Comparison of ENCODE assay signal across 8 cellular contexts in genomic region chr6:35725721-35726438, GRCh38. TPM values are rescaled to one million over a fixed set of nuclear protein-coding genes. Genes with fewer than 3 reads are reported as not detected.
DNase-seq lines count a peak whose midpoint lies in the region; FAIRE-seq and TF ChIP-seq lines count a peak whose summit lies in the region.

No MANE protein-coding gene starts in this region.

- H3K27ac Mint-ChIP-seq in nephron = peak overlapping the region; percentile 89 to 96 (median 92)
- no peak overlapping the region for H3K27ac Mint-ChIP-seq in Caco-2 (ENCODE audit: unreplicated experiment)

- H3K4me1 Mint-ChIP-seq in nephron = peaks cover 51% of the 10 kb centered on the region
- H3K4me1 Mint-ChIP-seq in Caco-2 (ENCODE audit: low read depth, unreplicated experiment) = peaks cover 23% of the 10 kb centered on the region

- no peak overlapping the region for H3K23ac ChIP-seq in H1 (ENCODE audit: insufficient read length)

- no peaks in the 10 kb centered on the region for H3K9me3 Mint-ChIP-seq in nephron
- no peaks in the 10 kb centered on the region for H3K9me3 Mint-ChIP-seq in Caco-2 (ENCODE audit: unreplicated experiment)

- TF ChIP-seq CTCF in H1 (IDR thresholded peaks at IDR 0.05; ENCODE audit: control extremely low read depth in 1 of 3, insufficient read depth in 1 of 3, low read depth in 1 of 3, low read length in 3 of 3) = no peak
- TF ChIP-seq CTCF in nephron (IDR thresholded peaks at IDR 0.05; ENCODE audit: unreplicated experiment in 3 of 3) = no peak
- no peak for TF ChIP-seq CTCF in Caco-2 (IDR thresholded peaks at IDR 0.05; ENCODE audit: insufficient read depth in 1 of 2, low read depth in 1 of 2, low read length in 1 of 2, severe bottlenecking in 1 of 2, unreplicated experiment in 1 of 2)

- no peak overlapping the region for H3K27ac ChIP-seq in H1 (ENCODE audit: low read depth, low read length)

- peak overlapping the region; percentile 53; the same call in 1 of the 2 replicates for H2BK20ac ChIP-seq in H1 (ENCODE audit: low read length)

- no TSS peak for BruUV-seq in Caco-2 (replicated peaks; lab: Mats Ljungman, UMichigan)

- no peaks in the 10 kb centered on the region for H3K36me3 ChIP-seq in H1 (ENCODE audit: control insufficient read depth in 2 of 4, insufficient read depth in 4 of 4, low read length in 3 of 4)
- no peaks in the 10 kb centered on the region for H3K36me3 ChIP-seq in Caco-2 (ENCODE audit: control insufficient read depth, insufficient read depth, low read length)

- no peak overlapping the region for H2BK5ac ChIP-seq in H1 (ENCODE audit: low read depth, low read length)

- whole genome bisulfite sequencing in H1 (ENCODE audit: extremely low coverage in 1 of 2, insufficient coverage in 1 of 2, insufficient read length in 1 of 2, insufficient replicate concordance in 2 of 2, low coverage in 1 of 2, low lambda C conversion rate in 2 of 2, missing lambda C conversion rate in 1 of 2), 2 experiments = 82% methylated on average over 11 of the region's 11 CpGs; no CpG with 5 or more reads in 1 of the 2 experiments

- peak overlapping the region; percentile 59; the same call in 1 of the 2 replicates for H2AK5ac ChIP-seq in H1 (ENCODE audit: low read depth, low read length)

- H2BK15ac ChIP-seq in H1 (ENCODE audit: low read length) = peak overlapping the region; percentile 61; the same call in 1 of the 2 replicates

- H3K9ac ChIP-seq in H1 (replicated peaks in 1 of 4; ENCODE audit: extremely low read depth in 1 of 4, low read depth in 3 of 4, low read length in 3 of 4) = no peak overlapping the region

- H4K5ac ChIP-seq in H1 (ENCODE audit: insufficient read length, low read depth, low read length) = no peak overlapping the region

- no peak for TF ChIP-seq POLR2A in H1 (IDR thresholded peaks at IDR 0.05; ENCODE audit: control extremely low read depth in 1 of 2, low read depth in 2 of 2, low read length in 2 of 2)

- H3K4me2 ChIP-seq in H1 (ENCODE audit: insufficient read depth in 1 of 2, low read depth in 2 of 2, low read length in 2 of 2) = no peak overlapping the region; a peak in 1 of 4 replicates

- no peak overlapping the region for H3K14ac ChIP-seq in H1 (ENCODE audit: insufficient read length)

- POLR2A ChIA-PET in H1 (lab: Charles Lee; ENCODE audit: partially characterized antibody) = interaction anchor here (0.9 to 3.8 kb wide), 4 partner anchors 10 to 134 kb away, joined by 4 to 23 read pairs (median 7); no protein-coding TSS in a partner anchor
- POLR2A ChIA-PET in Caco-2 (lab: Charles Lee) = no interaction called here

- peaks cover 16% of the 10 kb centered on the region for H3K23me2 ChIP-seq in H1 (ENCODE audit: low read depth, low read length)

- H2BK12ac ChIP-seq in H1 (ENCODE audit: low read depth, low read length) = peak overlapping the region; percentile 94; the same call in 1 of the 2 replicates

- no peak overlapping the region for H2BK120ac ChIP-seq in H1 (replicated peaks; ENCODE audit: low read depth, low read length)

- H3K4me1 ChIP-seq in H1 (replicated peaks in 1 of 4; ENCODE audit: control insufficient read depth in 3 of 4, insufficient read depth in 4 of 4, low read length in 3 of 4) (peaks cover 3 to 33% (median 24%) of the 10 kb centered on the region in 4 experiments), Caco-2 (peaks cover 36% of the 10 kb centered on the region)

- H3K9me3 ChIP-seq in H1 (ENCODE audit: insufficient read depth in 2 of 2, low read depth in 1 of 2, low read length in 1 of 2) (no peaks in the 10 kb centered on the region), Caco-2 (no peaks in the 10 kb centered on the region)

- peak; percentile 80 for DNase-seq in Ammon's horn (ENCODE audit: low spot score)
- DNase-seq in NCI-H226 = peak; percentile 55
- no peak for DNase-seq in H1 (ENCODE audit: low read depth in 1 of 2, low spot score in 2 of 2)
- no peak for DNase-seq in Caco-2
- no peak for DNase-seq in RPMI8226
- DNase-seq in cerebellar cortex (ENCODE audit: low spot score) = no peak
- DNase-seq in dedifferentiated amniotic fluid mesenchymal stem cell (ENCODE audit: extremely low spot score) = no peak

- H3K79me1 ChIP-seq in H1 (ENCODE audit: low read depth, low read length) = no peaks in the 10 kb centered on the region

- intact Hi-C loops in Caco-2 (cut with micrococcal nuclease; ENCODE audit: unreplicated experiment) = no loop called here

- peak overlapping the region; percentile 45 for H4K91ac ChIP-seq in H1 (replicated peaks; ENCODE audit: insufficient read length, low read length)

- H3K56ac ChIP-seq in H1 (replicated peaks; ENCODE audit: insufficient read length, low read depth, low read length) = no peak overlapping the region

- H3K4me3 Mint-ChIP-seq in nephron = peak overlapping the region; percentile 49 to 83 (median 81)
- no peak overlapping the region for H3K4me3 Mint-ChIP-seq in Caco-2 (ENCODE audit: unreplicated experiment)

- no peak overlapping the region for H2AFZ ChIP-seq in H1 (ENCODE audit: low read length)

- H3K27me3 Mint-ChIP-seq in nephron (ENCODE audit: low read depth) (peaks cover 3% of the 10 kb centered on the region), Caco-2 (ENCODE audit: insufficient read depth, unreplicated experiment) (no peaks in the 10 kb centered on the region)

- H4K8ac ChIP-seq in H1 (ENCODE audit: extremely low read depth, insufficient read depth, low read length) = no peak overlapping the region

- no peaks in the 10 kb centered on the region for H4K20me1 ChIP-seq in H1 (replicated peaks in 1 of 2; ENCODE audit: control insufficient read depth in 1 of 2, insufficient read depth in 2 of 2, low read length in 2 of 2)

- no peak overlapping the region for H3K4me3 ChIP-seq in H1 (ENCODE audit: extremely low read depth in 1 of 4, insufficient read depth in 2 of 4, low read depth in 3 of 4, low read length in 4 of 4)
- no peak overlapping the region for H3K4me3 ChIP-seq in Caco-2 (ENCODE audit: low read depth, low read length)

- H3K79me2 ChIP-seq in H1 (ENCODE audit: control insufficient read depth in 1 of 2, insufficient read depth in 2 of 2, low read length in 2 of 2) = no peaks in the 10 kb centered on the region

- H3K18ac ChIP-seq in H1 (ENCODE audit: extremely low read depth, low read length) = peak overlapping the region; percentile 1; the same call in 1 of the 2 replicates

- no peak for FAIRE-seq in H1 (lab: Jason Lieb, UNC)

- no peak for TF ChIP-seq RAD21 in H1 (IDR thresholded peaks at IDR 0.05 in 1 of 2, conservative IDR thresholded peaks at IDR 0.05 in 1 of 2; ENCODE audit: low read depth in 2 of 2, low read length in 2 of 2)

- CTCF ChIA-PET in H1 (lab: Charles Lee; ENCODE audit: partially characterized antibody) = interaction anchor here (1.0 to 4.8 kb wide), 3 partner anchors 8 to 29 kb away, joined by 3 to 30 read pairs (median 6); partner anchors contain the start of gene ARMC12
- CTCF ChIA-PET in Caco-2 (lab: Charles Lee) = no interaction called here

- H3K36me3 Mint-ChIP-seq in nephron (ENCODE audit: low read depth) (no peaks in the 10 kb centered on the region), Caco-2 (ENCODE audit: insufficient read depth, unreplicated experiment) (no peaks in the 10 kb centered on the region)

- no peak for TF ChIP-seq EP300 in H1 (IDR thresholded peaks at IDR 0.05; ENCODE audit: borderline replicate concordance in 1 of 2, low read depth in 2 of 2, low read length in 2 of 2)

- peaks cover 0 to 7% (median 1%) of the 10 kb centered on the region in 4 experiments; a peak in 3 of 7 replicates for H3K27me3 ChIP-seq in H1 (replicated peaks in 1 of 4; ENCODE audit: control insufficient read depth in 3 of 4, extremely low read depth in 1 of 4, insufficient read depth in 3 of 4, low read length in 3 of 4)
- no peaks in the 10 kb centered on the region for H3K27me3 ChIP-seq in Caco-2 (replicated peaks; ENCODE audit: control insufficient read depth, insufficient read depth, low read length)

- H3K4ac ChIP-seq in H1 (replicated peaks; ENCODE audit: insufficient read length, low read depth, low read length) = no peak overlapping the region

RNA-seq across cellular contexts. Expression of gene ARMC12, which starts 11.0 kb away (rescaled TPM):
- total RNA-seq in H1 (2021; fragmentation: NEBNext Ultra II Directional; extraction: Animal tissue kit (Norgen Biotek cat#: 25700)) = 0.78 and 0.86 TPM in 2 replicates
- 3.7 and 3.9 TPM in 2 replicates for polyA plus RNA-seq in H1 (2011; rRNA removed)
- polyA plus RNA-seq in H1 (2011; cell fraction: cytosol; rRNA removed) = 3.5 TPM
- 14.4 TPM for polyA plus RNA-seq in H1 (2011; cell fraction: nucleus; rRNA removed)
- 1.2 to 2.6 TPM (median 1.4 TPM) in 4 replicates for polyA plus RNA-seq in H1 (2012, experiment 1 of 2)
- polyA plus RNA-seq in H1 (2012, experiment 2 of 2) = 0.91 TPM
- polyA plus RNA-seq in H1 (2013, experiment 1 of 2) = 1.4 TPM
- 0.94 TPM for polyA plus RNA-seq in H1 (2013, experiment 2 of 2)
- 0.63 and 0.66 TPM in 2 replicates for polyA minus RNA-seq in H1 (2011; rRNA and poly(A)+ RNA removed)
- not detected for polyA minus RNA-seq in H1 (2011; cell fraction: cytosol; rRNA and poly(A)+ RNA removed)
- 0.80 TPM for polyA minus RNA-seq in H1 (2011; cell fraction: nucleus; rRNA and poly(A)+ RNA removed)
- not detected in 2 replicates for total RNA-seq in Caco-2 (2022)

RNA-seq across cellular contexts. Expression of gene FKBP5, which starts 37.2 kb away (rescaled TPM):
- 40.4 and 41.0 TPM in 2 replicates for total RNA-seq in H1 (2021; fragmentation: NEBNext Ultra II Directional; extraction: Animal tissue kit (Norgen Biotek cat#: 25700))
- polyA plus RNA-seq in H1 (2011; rRNA removed) = 9.3 and 14.3 TPM in 2 replicates
- polyA plus RNA-seq in H1 (2011; cell fraction: cytosol; rRNA removed) = 16.1 TPM
- 6.4 TPM for polyA plus RNA-seq in H1 (2011; cell fraction: nucleus; rRNA removed)
- polyA plus RNA-seq in H1 (2012, experiment 1 of 2) = 31.8 to 41.6 TPM (median 34.6 TPM) in 4 replicates
- 4.5 TPM for polyA plus RNA-seq in H1 (2012, experiment 2 of 2)
- 30.0 TPM for polyA plus RNA-seq in H1 (2013, experiment 1 of 2)
- polyA plus RNA-seq in H1 (2013, experiment 2 of 2) = 31.7 TPM
- polyA minus RNA-seq in H1 (2011; rRNA and poly(A)+ RNA removed) = 14.7 and 18.2 TPM in 2 replicates
- polyA minus RNA-seq in H1 (2011; cell fraction: cytosol; rRNA and poly(A)+ RNA removed) = 10.3 TPM
- polyA minus RNA-seq in H1 (2011; cell fraction: nucleus; rRNA and poly(A)+ RNA removed) = 10.6 TPM
- total RNA-seq in Caco-2 (2022) = 16.5 and 20.1 TPM in 2 replicates

RNA-seq across cellular contexts. Expression of gene CLPSL2, which starts 50.5 kb away (rescaled TPM):
- 1.4 TPM in 2 replicates for total RNA-seq in H1 (2021; fragmentation: NEBNext Ultra II Directional; extraction: Animal tissue kit (Norgen Biotek cat#: 25700))
- polyA plus RNA-seq in H1 (2011; rRNA removed) = 3.2 and 3.4 TPM in 2 replicates
- polyA plus RNA-seq in H1 (2011; cell fraction: cytosol; rRNA removed) = 1.0 TPM
- polyA plus RNA-seq in H1 (2011; cell fraction: nucleus; rRNA removed) = 3.3 TPM
- 2.6 to 6.7 TPM (median 5.0 TPM) in 4 replicates for polyA plus RNA-seq in H1 (2012, experiment 1 of 2)
- not detected for polyA plus RNA-seq in H1 (2012, experiment 2 of 2)
- 4.3 TPM for polyA plus RNA-seq in H1 (2013, experiment 1 of 2)
- polyA plus RNA-seq in H1 (2013, experiment 2 of 2) = 4.7 TPM
- polyA minus RNA-seq in H1 (2011; rRNA and poly(A)+ RNA removed) = not detected in 2 replicates
- polyA minus RNA-seq in H1 (2011; cell fraction: cytosol; rRNA and poly(A)+ RNA removed) = not detected
- 2.7 TPM for polyA minus RNA-seq in H1 (2011; cell fraction: nucleus; rRNA and poly(A)+ RNA removed)
- 1.3 and 2.0 TPM in 2 replicates for total RNA-seq in Caco-2 (2022)

RNA-seq across cellular contexts. Expression of gene CLPSL1, which starts 54.9 kb away (rescaled TPM):
- total RNA-seq in H1 (2021; fragmentation: NEBNext Ultra II Directional; extraction: Animal tissue kit (Norgen Biotek cat#: 25700)) = not detected in 2 replicates
- 0.88 TPM in 1 of 2 replicates, not detected in the other for polyA plus RNA-seq in H1 (2011; rRNA removed)
- 0.58 TPM for polyA plus RNA-seq in H1 (2011; cell fraction: cytosol; rRNA removed)
- polyA plus RNA-seq in H1 (2011; cell fraction: nucleus; rRNA removed) = 0.40 TPM
- 0.36 TPM in 1 of 4 replicates, not detected in the others for polyA plus RNA-seq in H1 (2012, experiment 1 of 2)
- not detected for polyA plus RNA-seq in H1 (2012, experiment 2 of 2)
- 0.32 TPM for polyA plus RNA-seq in H1 (2013, experiment 1 of 2)
- polyA plus RNA-seq in H1 (2013, experiment 2 of 2) = 0.26 TPM
- not detected in 2 replicates for polyA minus RNA-seq in H1 (2011; rRNA and poly(A)+ RNA removed)
- polyA minus RNA-seq in H1 (2011; cell fraction: cytosol; rRNA and poly(A)+ RNA removed) = not detected
- polyA minus RNA-seq in H1 (2011; cell fraction: nucleus; rRNA and poly(A)+ RNA removed) = not detected
- total RNA-seq in Caco-2 (2022) = not detected in 2 replicates

Comparison
In these comparisons a context has a peak if more than half of its experiments do, and no peak if none do; other contexts are left out.
1. DNase-seq: peak in Ammon's horn (single experiment) and NCI-H226 (single experiment); none in H1 (0 of 2), Caco-2 (0 of 2), RPMI8226 (single experiment), cerebellar cortex (single experiment) and dedifferentiated amniotic fluid mesenchymal stem cell (single experiment).